Comparison of ENCODE assay signal across 8 cellular contexts in genomic region chr17:6831662-6832263, GRCh38. TPM values are rescaled to one million over a fixed set of nuclear protein-coding genes. Genes with fewer than 3 reads are reported as not detected.
DNase-seq lines count a peak whose midpoint lies in the region; ATAC-seq, FAIRE-seq and TF ChIP-seq lines count a peak whose summit lies in the region.

TEKT1 (minus strand) TSS chr17:6831729; CDS start chr17:6830376, 1,353 bp downstream.

- H3K9me3 ChIP-seq in A549 (no peaks in the 10 kb centered on the region), GM23248 (ENCODE audit: low read depth) (no peaks in the 10 kb centered on the region)

- ATAC-seq in A549 (peak; percentile 93 to 95), HG02870 (IDR thresholded peaks at IDR 0.05; ENCODE audit: unreplicated experiment) (no peak)

- no peak for TF ChIP-seq RAD21 in A549 (conservative IDR thresholded peaks at IDR 0.05 in 1 of 2, IDR thresholded peaks at IDR 0.05 in 1 of 2)

- TF ChIP-seq CTCF in A549 (IDR thresholded peaks at IDR 0.05) (no peak), astrocyte of the cerebellum (IDR thresholded peaks at IDR 0.05; ENCODE audit: low read depth, low read length, missing control alignments) (no peak)

- 5% methylated on average over 35 of the region's 35 CpGs for WGBS in A549 (ENCODE audit: missing lambda C conversion rate)
- 13 to 15% methylated on average over 33 to 35 of the region's 35 CpGs for WGBS in GM23248 (ENCODE audit: low coverage in 1 of 2, low lambda C conversion rate in 2 of 2, missing lambda C conversion rate in 2 of 2), 2 experiments

- H3K27me3 ChIP-seq in GM23248 (replicated peaks; ENCODE audit: insufficient read depth) = peaks cover 76% of the 10 kb centered on the region

- no peaks in the 10 kb centered on the region for H4K20me1 ChIP-seq in GM23248 (ENCODE audit: insufficient read depth)

- H3K9ac ChIP-seq in GM23248 = no peak within 1 kb of the TSS

- peak within 1 kb of the TSS in 1 of 2 experiments; percentile 50; a peak in 2 of 6 replicates for H3K27ac ChIP-seq in A549
- no peak within 1 kb of the TSS for H3K27ac ChIP-seq in GM23248

- H3K36me3 ChIP-seq in GM23248 (ENCODE audit: low read depth) = no peaks in the 10 kb centered on the region

- POLR2A ChIA-PET in A549 (lab: Yijun Ruan, JAX) = no interaction called here

- no peak for TF ChIP-seq EP300 in A549 (IDR thresholded peaks at IDR 0.05)

- peak within 1 kb of the TSS; percentile 93 for H3K4me2 ChIP-seq in A549
- no peak within 1 kb of the TSS for H3K4me2 ChIP-seq in GM23248 (ENCODE audit: unreplicated experiment)

- H3K4me3 ChIP-seq in A549 (peak within 1 kb of the TSS; percentile 47), GM23248 (no peak within 1 kb of the TSS), astrocyte of the cerebellum (ENCODE audit: low read depth, low read length) (peak within 1 kb of the TSS; percentile 26)

- no peaks in the 10 kb centered on the region for H3K79me2 ChIP-seq in GM23248 (ENCODE audit: insufficient read depth)

- H3K4me1 ChIP-seq in A549 (peaks cover 11% of the 10 kb centered on the region; the same call in 2 of the 3 replicates), GM23248 (ENCODE audit: insufficient read depth) (no peaks in the 10 kb centered on the region)

- FAIRE-seq in A549 (lab: Jason Lieb, UNC) = no peak

- DNase-seq in A549 (ENCODE audit: low read depth in 1 of 2, low spot score in 1 of 2) (peak; percentile 81 to 86), GM23248 (peak; percentile 74), T follicular helper cell (ENCODE audit: low read depth) (peak; percentile 69), astrocyte of the cerebellum (ENCODE audit: low read depth) (peak; percentile 29), hepatic stellate cell (ENCODE audit: low spot score) (peak; percentile 20), pulmonary artery endothelial cell (ENCODE audit: low read depth, low spot score) (peak; percentile 19), ureter (ENCODE audit: low spot score) (peak; percentile 81)

- no peaks in the 10 kb centered on the region for H3F3A ChIP-seq in GM23248 (ENCODE audit: insufficient read depth)

- H3K9me2 ChIP-seq in GM23248 (ENCODE audit: insufficient read depth) = no peaks in the 10 kb centered on the region

- in situ Hi-C loops in GM23248 (cut with MboI) = loop anchor here (10.0 kb wide), 1 partner anchor 167 kb away; no protein-coding TSS in a partner anchor
- in situ Hi-C loops in astrocyte of the cerebellum (cut with HindIII; ENCODE audit: low sequenced_read_pairs) = no loop called here

- H2AFZ ChIP-seq in GM23248 = no peak within 1 kb of the TSS

- CTCF ChIA-PET in A549 (lab: Yijun Ruan, JAX) = interaction anchor here (0.8 to 5.1 kb wide), 9 partner anchors 11 to 189 kb away, joined by 3 to 45 read pairs (median 3); no protein-coding TSS in a partner anchor

- no peak for TF ChIP-seq POLR2A in A549 (IDR thresholded peaks at IDR 0.05; ENCODE audit: low read length)

TF ChIP-seq in A549, 52 proteins besides CTCF, POLR2A, EP300 and RAD21:
- TF ChIP-seq RFX5 (IDR thresholded peaks at IDR 0.05) (peak; percentile 98), CBX2 (IDR thresholded peaks at IDR 0.05; ENCODE audit: borderline replicate concordance, low read depth) (no peak), HOXB13 (CRISPR knock-in tag; IDR thresholded peaks at IDR 0.05; ENCODE audit: low read depth) (no peak)

RNA-seq across cellular contexts. Expression of gene TEKT1, which starts in this region (rescaled TPM):
- polyA plus RNA-seq in A549 (2011; rRNA removed) = not detected in 2 replicates
- not detected in 2 replicates for polyA plus RNA-seq in A549 (2012; cell fraction: cytosol; rRNA removed)
- polyA plus RNA-seq in A549 (2012; cell fraction: nucleus; rRNA removed) = not detected in 2 replicates
- not detected in 3 replicates for polyA plus RNA-seq in A549 (2017; fragmentation: RNase III; extraction: RNeasy Plus Mini Kit Qiagen cat#74134 plus additional on column Dnase treatment)
- polyA minus RNA-seq in A549 (2011; rRNA and poly(A)+ RNA removed) = not detected in 2 replicates
- not detected in 2 replicates for total RNA-seq in GM23248 (2014; rRNA removed; shearing (Covaris generic))
- polyA plus RNA-seq in GM23248 (2016; fragmentation: Nextera tagmentation; extraction: Ambion mirVana) = not detected in 2 replicates
- not detected in 2 replicates for total RNA-seq in pulmonary artery endothelial cell
- not detected for total RNA-seq in ureter

Comparison
In these comparisons a context has a peak if more than half of its experiments do, and no peak if none do; other contexts are left out.
1. Peak in DNase-seq, ATAC-seq, H3K4me3 ChIP-seq and H3K4me2 ChIP-seq in A549; RNA of the gene not detected or under 1 TPM.
2. Peak in DNase-seq in GM23248; RNA of the gene not detected or under 1 TPM.
3. Peak in DNase-seq in pulmonary artery endothelial cell; RNA of the gene not detected or under 1 TPM.
4. Peak in DNase-seq in ureter; RNA of the gene not detected or under 1 TPM.
5. DNase-seq: peak in every context shown above with its lines; median percentile 84 in A549; 81 in ureter; 74 in GM23248; 69 in T follicular helper cell; 29 in astrocyte of the cerebellum; 20 in hepatic stellate cell; 19 in pulmonary artery endothelial cell.